Comparison of ENCODE assay signal across 9 cellular contexts in the genomic region with DNA sequence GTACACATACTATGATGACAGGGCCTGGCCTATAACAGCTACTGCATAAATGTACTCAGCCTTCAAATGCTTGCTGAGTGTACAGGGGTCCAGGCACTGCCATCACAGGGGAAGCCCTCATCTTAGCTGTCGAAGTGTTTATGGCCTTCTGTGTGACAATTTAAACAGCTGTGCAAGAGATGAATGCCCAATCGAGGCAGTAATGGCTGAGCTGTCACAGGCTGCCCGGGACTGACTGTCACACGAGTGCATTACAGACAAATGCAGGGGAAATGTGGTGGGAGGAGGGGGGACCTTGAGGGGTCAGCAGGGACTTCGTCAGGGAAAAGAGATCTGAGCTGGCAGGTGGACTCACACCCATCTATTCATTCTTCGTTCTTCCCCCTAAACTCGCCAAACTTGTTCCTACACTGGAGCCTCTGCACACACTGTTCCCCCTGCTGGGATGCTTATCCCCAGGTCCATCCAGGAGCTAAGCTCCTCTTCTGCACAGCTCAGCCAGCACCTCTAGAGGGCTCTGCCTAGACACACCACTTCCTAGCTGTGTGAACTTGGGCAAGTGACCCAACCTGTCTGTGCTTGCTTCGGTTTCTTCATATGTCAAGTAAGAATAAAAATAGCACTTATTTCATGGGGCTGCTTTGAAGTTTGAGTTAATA.
DNase-seq lines count a peak whose midpoint lies in the region; ATAC-seq, FAIRE-seq and TF ChIP-seq lines count a peak whose summit lies in the region.
"Had no signal": no experiment of that assay in that cellular context is flagged by ENCODE, and none has a peak within 500 bp of the region (broad histone marks: within the 10 kb centered on the region; RNA-seq: fewer than 3 reads in every experiment).

No MANE protein-coding gene starts in this region.

- DNase-seq in Daoy (ENCODE audit: low read depth) (peak; percentile 30), HFFc6 (peak; percentile 13), SK-MEL-5 (ENCODE audit: low read depth, low spot score) (peak; percentile 68), kidney (peak; percentile 36), nucleus accumbens (lab: John Stamatoyannopoulos, UW) (no peak), vagina (ENCODE audit: extremely low spot score in 2 of 2) (no peak), mesenteric fat pad (ENCODE audit: low spot score) (no peak)
- no peak for DNase-seq in CD8-positive, alpha-beta T cell

- H3K9ac ChIP-seq in kidney (ENCODE audit: low read length in 2 of 2), result no peak overlapping the region

- H3K9me3 Mint-ChIP-seq in HFFc6, result no peaks in the 10 kb centered on the region
- H3K9me3 Mint-ChIP-seq in CD8-positive, alpha-beta T cell, result no peaks in the 10 kb centered on the region

- CTCF ChIA-PET in CD8-positive, alpha-beta T cell (lab: Charles Lee), result interaction anchor here (1.3 to 2.6 kb wide), 2 partner anchors 12 to 223 kb away, joined by 3 to 13 read pairs; no protein-coding TSS in a partner anchor

- H3K27ac Mint-ChIP-seq in HFFc6, result no peak overlapping the region
- H3K27ac Mint-ChIP-seq in CD8-positive, alpha-beta T cell, result no peak overlapping the region

- H3K27me3 Mint-ChIP-seq in HFFc6 (ENCODE audit: insufficient read depth), result peaks cover 37% of the 10 kb centered on the region
- H3K27me3 Mint-ChIP-seq in CD8-positive, alpha-beta T cell (ENCODE audit: low read depth), result peaks cover 4% of the 10 kb centered on the region

- no peaks in the 10 kb centered on the region for H3K4me1 ChIP-seq in kidney (ENCODE audit: control insufficient read depth in 1 of 2, insufficient read depth in 1 of 2, low read depth in 1 of 2, low read length in 2 of 2)
- H3K4me1 ChIP-seq in CD8-positive, alpha-beta T cell (ENCODE audit: insufficient read depth, low read length), result peaks cover 12% of the 10 kb centered on the region
- no peaks in the 10 kb centered on the region for H3K4me1 ChIP-seq in vagina

- no peak for FAIRE-seq in kidney (lab: Jason Lieb, UNC)
- FAIRE-seq: colon had no signal

- H3K27ac ChIP-seq in kidney (ENCODE audit: low read depth in 2 of 2, low read length in 2 of 2), result no peak overlapping the region
- H3K27ac ChIP-seq in CD8-positive, alpha-beta T cell (ENCODE audit: low read depth, low read length), result no peak overlapping the region
- no peak overlapping the region for H3K27ac ChIP-seq in vagina

- no peaks in the 10 kb centered on the region for H3K27me3 ChIP-seq in CD8-positive, alpha-beta T cell (ENCODE audit: insufficient read depth, low read length)
- H3K27me3 ChIP-seq in vagina, result no peaks in the 10 kb centered on the region

- H3K4me3 Mint-ChIP-seq in HFFc6, result no peak overlapping the region
- no peak overlapping the region for H3K4me3 Mint-ChIP-seq in CD8-positive, alpha-beta T cell

- no peaks in the 10 kb centered on the region for H3K4me1 Mint-ChIP-seq in HFFc6 (ENCODE audit: low read depth)
- peaks cover 10% of the 10 kb centered on the region for H3K4me1 Mint-ChIP-seq in CD8-positive, alpha-beta T cell (ENCODE audit: low read depth)

- ATAC-seq in CD8-positive, alpha-beta T cell, result no peak

- intact Hi-C loops in kidney (cut with DNase I) (no loop called here), vagina (cut with DNase I) (no loop called here)
- intact Hi-C loops in CD8-positive, alpha-beta T cell (cut with DNase I, micrococcal nuclease), result no loop called here

- TF ChIP-seq CTCF in HFFc6 (IDR thresholded peaks at IDR 0.05) (peak; percentile 47), kidney (IDR thresholded peaks at IDR 0.05; ENCODE audit: borderline replicate concordance, extremely low read depth, insufficient read depth) (peak; percentile 39), vagina (IDR thresholded peaks at IDR 0.05) (no peak)
- no peak for TF ChIP-seq CTCF in CD8-positive, alpha-beta T cell (IDR thresholded peaks at IDR 0.05)

- TF ChIP-seq POLR2A in vagina (IDR thresholded peaks at IDR 0.05), result no peak

- no peak overlapping the region for H3K4me3 ChIP-seq in kidney (ENCODE audit: low read length in 2 of 2)
- no peak overlapping the region for H3K4me3 ChIP-seq in CD8-positive, alpha-beta T cell (ENCODE audit: low read depth, low read length)
- H3K4me3 ChIP-seq in vagina, result no peak overlapping the region

- POLR2A ChIA-PET in CD8-positive, alpha-beta T cell (lab: Charles Lee), result no interaction called here

- no peaks in the 10 kb centered on the region for H3K9me3 ChIP-seq in kidney (ENCODE audit: control insufficient read depth in 1 of 2, low read length in 2 of 2)
- H3K9me3 ChIP-seq in CD8-positive, alpha-beta T cell (ENCODE audit: low read length), result no peaks in the 10 kb centered on the region
- H3K9me3 ChIP-seq in vagina, result no peaks in the 10 kb centered on the region

- no peaks in the 10 kb centered on the region for H3K36me3 ChIP-seq in kidney (ENCODE audit: control insufficient read depth in 1 of 2, insufficient read depth in 2 of 2, low read length in 2 of 2)
- H3K36me3 ChIP-seq in CD8-positive, alpha-beta T cell (ENCODE audit: insufficient read depth, low read length), result no peaks in the 10 kb centered on the region
- H3K36me3 ChIP-seq in vagina, result no peaks in the 10 kb centered on the region

- in situ Hi-C loops in SK-MEL-5 (cut with HindIII; ENCODE audit: low pct_unique_long_range_greater_than_20kb, low sequenced_read_pairs), result no loop called here

- no peaks in the 10 kb centered on the region for H3K36me3 Mint-ChIP-seq in HFFc6 (ENCODE audit: low read depth)
- no peaks in the 10 kb centered on the region for H3K36me3 Mint-ChIP-seq in CD8-positive, alpha-beta T cell

Comparison
In these comparisons a context has a peak if more than half of its experiments do, and no peak if none do; other contexts are left out.
1. DNase-seq: peak in Daoy (single experiment), HFFc6 (single experiment), SK-MEL-5 (single experiment) and kidney (single experiment); none in nucleus accumbens (0 of 56), CD8-positive, alpha-beta T cell (0 of 7), vagina (0 of 2) and mesenteric fat pad (single experiment).
2. CTCF ChIP-seq: peak in HFFc6 (single experiment) and kidney (single experiment); none in CD8-positive, alpha-beta T cell (single experiment) and vagina (0 of 3).